20 cellular contexts compared by ENCODE assay signal in the genomic region with DNA sequence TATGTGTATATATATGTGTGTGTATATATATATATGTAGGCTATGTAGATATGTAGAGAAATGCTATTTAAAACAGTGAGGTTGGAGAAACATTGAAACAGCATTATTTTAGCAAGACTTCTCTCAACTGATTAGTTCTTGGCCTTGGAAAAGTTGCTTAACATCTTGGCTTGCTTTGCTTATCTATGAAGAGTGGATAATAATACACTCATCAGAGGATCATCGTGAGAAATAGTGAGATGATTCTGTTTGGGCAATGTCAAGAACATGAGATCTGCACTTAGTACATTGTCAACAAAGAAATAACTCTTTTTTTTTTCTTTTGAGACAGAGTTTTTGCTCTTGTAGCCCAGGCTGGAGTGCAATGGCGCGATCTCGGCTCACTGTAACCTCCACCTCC.
DNase-seq lines count a peak whose midpoint lies in the region; ATAC-seq and TF ChIP-seq lines count a peak whose summit lies in the region.
"Had no signal": no experiment of that assay in that cellular context is flagged by ENCODE, and none has a peak within 500 bp of the region (broad histone marks: within the 10 kb centered on the region; RNA-seq: fewer than 3 reads in every experiment).

No MANE protein-coding gene starts in this region.

- ATAC-seq in HG03521 (IDR thresholded peaks at IDR 0.05; ENCODE audit: unreplicated experiment): no peak
- ATAC-seq: A549, HCT116 had no signal

- H3K27me3 Mint-ChIP-seq in MCF 10A (ENCODE audit: insufficient read depth, unreplicated experiment): no peaks in the 10 kb centered on the region

- POLR2A ChIA-PET in MCF 10A (lab: Yijun Ruan, JAX): interaction anchor here (0.5 to 0.6 kb wide), 2 partner anchors 13 to 19 kb away, joined by 3 to 4 read pairs; no protein-coding TSS in a partner anchor

- H3K36me3 Mint-ChIP-seq in MCF 10A (ENCODE audit: insufficient read depth, unreplicated experiment): no peaks in the 10 kb centered on the region
- H3K36me3 Mint-ChIP-seq: CD14-positive monocyte; CD4-positive, alpha-beta memory T cell had no signal

- CTCF ChIA-PET in MCF 10A (lab: Yijun Ruan, JAX): no interaction called here

- H3K27me3 ChIP-seq in breast epithelium (no peaks in the 10 kb centered on the region), hepatocyte (no peaks in the 10 kb centered on the region)
- H3K27me3 ChIP-seq: BLaER1 had no signal

- H3K4me1 Mint-ChIP-seq in MCF 10A (ENCODE audit: insufficient read depth, unreplicated experiment): peaks cover 22% of the 10 kb centered on the region
- H3K4me1 Mint-ChIP-seq: CD14-positive monocyte; CD4-positive, alpha-beta memory T cell had no signal

- H3K9me3 Mint-ChIP-seq in MCF 10A (ENCODE audit: unreplicated experiment): peaks cover 1% of the 10 kb centered on the region
- H3K9me3 Mint-ChIP-seq: CD4-positive, alpha-beta memory T cell; HFFc6 had no signal

- H3K4me1 ChIP-seq in breast epithelium (no peaks in the 10 kb centered on the region), hepatocyte (ENCODE audit: insufficient read depth) (peaks cover 5% of the 10 kb centered on the region)
- H3K4me1 ChIP-seq: BLaER1 had no signal

- H3K36me3 ChIP-seq in breast epithelium: no peaks in the 10 kb centered on the region
- no peaks in the 10 kb centered on the region for H3K36me3 ChIP-seq in hepatocyte (replicated peaks; ENCODE audit: insufficient read depth, low read depth)
- H3K36me3 ChIP-seq: BLaER1 had no signal

- H3K9me3 ChIP-seq in breast epithelium (no peaks in the 10 kb centered on the region), hepatocyte (ENCODE audit: low read depth) (no peaks in the 10 kb centered on the region)
- H3K9me3 ChIP-seq: A549, BLaER1 had no signal

- H3K27ac Mint-ChIP-seq in MCF 10A (ENCODE audit: low read depth, unreplicated experiment): peak overlapping the region; percentile 49
- H3K27ac Mint-ChIP-seq: CD14-positive monocyte had no signal

- WGBS in hepatocyte (ENCODE audit: low lambda C conversion rate, missing lambda C conversion rate): 86% methylated on average over 4 of the region's 4 CpGs

- H4K20me1 ChIP-seq in hepatocyte (ENCODE audit: insufficient read depth, poor library complexity, severe bottlenecking): no peaks in the 10 kb centered on the region
- H4K20me1 ChIP-seq: BLaER1 had no signal

- H3K4me3 ChIP-seq in breast epithelium (no peak overlapping the region), hepatocyte (no peak overlapping the region)
- H3K4me3 ChIP-seq: A549, BLaER1 had no signal

- no peaks in the 10 kb centered on the region for H3K9me2 ChIP-seq in hepatocyte (replicated peaks; ENCODE audit: insufficient read depth)

- no peak for TF ChIP-seq POLR2A in breast epithelium (IDR thresholded peaks at IDR 0.05)

- TF ChIP-seq CTCF in MCF 10A (IDR thresholded peaks at IDR 0.05; ENCODE audit: unreplicated experiment) (no peak), breast epithelium (IDR thresholded peaks at IDR 0.05) (no peak), hepatocyte (IDR thresholded peaks at IDR 0.05; ENCODE audit: poor library complexity) (no peak)

- H3K4me3 Mint-ChIP-seq in MCF 10A (ENCODE audit: unreplicated experiment): no peak overlapping the region
- H3K4me3 Mint-ChIP-seq: CD14-positive monocyte; CD4-positive, alpha-beta memory T cell; HFFc6 had no signal

- no TSS peak for BruUV-seq in MCF 10A (replicated peaks; lab: Mats Ljungman, UMichigan)

- H3K79me2 ChIP-seq in hepatocyte: no peaks in the 10 kb centered on the region

- no peak overlapping the region for H3K27ac ChIP-seq in breast epithelium
- peak overlapping the region; percentile 23 for H3K27ac ChIP-seq in epithelial cell of prostate
- H3K27ac ChIP-seq in hepatocyte: peak overlapping the region; percentile 24
- H3K27ac ChIP-seq: 22Rv1, BLaER1 had no signal

- H3K4me2 ChIP-seq in hepatocyte: no peak overlapping the region
- H3K4me2 ChIP-seq: A549, BLaER1 had no signal

- no peak for DNase-seq in MCF 10A (ENCODE audit: unreplicated experiment)
- DNase-seq in breast epithelium (ENCODE audit: low spot score in 2 of 2): no peak
- DNase-seq in epithelial cell of prostate (ENCODE audit: low read depth, low spot score): no peak
- DNase-seq in hepatocyte (ENCODE audit: low spot score): no peak
- no peak for DNase-seq in kidney glomerular epithelial cell (lab: John Stamatoyannopoulos, UW)
- DNase-seq in COLO668 (lab: John Stamatoyannopoulos, UW; ENCODE audit: unreplicated experiment): no peak
- DNase-seq: AML-193; Calu3; CD4-positive, alpha-beta memory T cell; DMS79 treated with DMSO at 0.1 percent for 48 hours; GF-D8; GOT3; H7; HFFc6 had no signal

- intact Hi-C loops in MCF 10A (cut with micrococcal nuclease): no loop called here
- intact Hi-C loops in breast epithelium (cut with DNase I; ENCODE audit: low total_unique reads): no loop called here

- H2AFZ ChIP-seq in hepatocyte: no peak overlapping the region

Comparison
In these comparisons a context has a peak if more than half of its experiments do, and no peak if none do; other contexts are left out.
1. H3K27ac ChIP-seq: peak in epithelial cell of prostate (single experiment) and hepatocyte (single experiment); none in breast epithelium (0 of 2).